Comparison of ENCODE assay signal across 19 cellular contexts in genomic region chr18:35936951-35937350, GRCh38.
DNase-seq lines count a peak whose midpoint lies in the region; ATAC-seq, FAIRE-seq and TF ChIP-seq lines count a peak whose summit lies in the region.
"Had no signal": no experiment of that assay in that cellular context is flagged by ENCODE, and none has a peak within 500 bp of the region (broad histone marks: within the 10 kb centered on the region; RNA-seq: fewer than 3 reads in every experiment).

No MANE protein-coding gene starts in this region.

- ATAC-seq in activated naive CD4-positive, alpha-beta T cell treated with anti-CD3 and anti-CD28 coated beads, Interleukin-2, amount 50 U/mL, for 72 hours, result no peak
- ATAC-seq: A549, GM12878, Right ventricle myocardium inferior had no signal

- CTCF ChIA-PET in Calu3 (lab: Charles Lee), result interaction anchor here (1.7 to 2.3 kb wide), 2 partner anchors 13 to 181 kb away, joined by 4 to 12 read pairs; no protein-coding TSS in a partner anchor

- intact Hi-C loops in Calu3 (cut with micrococcal nuclease; ENCODE audit: unreplicated experiment), result no loop called here

- no peak for TF ChIP-seq CTCF in Calu3 (IDR thresholded peaks at IDR 0.05; ENCODE audit: unreplicated experiment)
- no peak for TF ChIP-seq CTCF in VCaP (conservative IDR thresholded peaks at IDR 0.05)
- TF ChIP-seq CTCF in fibroblast of the aortic adventitia (IDR thresholded peaks at IDR 0.05; ENCODE audit: insufficient read depth, low read length), result no peak

- WGBS in small intestine, 3 donors, result 37 to 51% (median 41%) methylated on average over 1 of the region's 1 CpG

- H3K27ac Mint-ChIP-seq in Calu3 (ENCODE audit: unreplicated experiment), result peak overlapping the region; percentile 7
- H3K27ac Mint-ChIP-seq in activated naive CD4-positive, alpha-beta T cell treated with anti-CD3 and anti-CD28 coated beads, Interleukin-2, amount 50 U/mL, for 72 hours, result no peak overlapping the region
- H3K27ac Mint-ChIP-seq: CD4-positive, alpha-beta T cell had no signal

- no peaks in the 10 kb centered on the region for H3K36me3 ChIP-seq in small intestine (ENCODE audit: control insufficient read depth in 2 of 2, insufficient read depth in 2 of 2, low read length in 2 of 2)
- H3K36me3 ChIP-seq: Peyer's patch had no signal

- DNase-seq in Calu3 (no peak), fibroblast of the aortic adventitia (ENCODE audit: low read depth) (peak; percentile 22), small intestine (peak; percentile 11), D341Med (ENCODE audit: low spot score) (no peak), HTR-8/SVneo (ENCODE audit: insufficient read length, low spot score) (no peak)
- no peak for DNase-seq in stimulated activated CD4-positive, alpha-beta T cell treated with anti-CD3 and anti-CD28 coated beads, Interleukin-1b, Interleukin-23, amount 100 ng/mL, for 48 hours
- DNase-seq in activated naive CD4-positive, alpha-beta T cell treated with anti-CD3 and anti-CD28 coated beads, Interleukin-2, amount 50 U/mL, for 72 hours (ENCODE audit: low spot score in 2 of 2), result no peak
- DNase-seq: Caco-2; CD4-positive, alpha-beta T cell; EL; GM23248; NCI-H1105; NCI-H2081; Peyer's patch had no signal

- H3K27me3 ChIP-seq in small intestine (ENCODE audit: control insufficient read depth in 2 of 2, insufficient read depth in 2 of 2, low read length in 2 of 2), result no peaks in the 10 kb centered on the region
- H3K27me3 ChIP-seq: Peyer's patch had no signal

- peak overlapping the region; percentile 76 for H3K27ac ChIP-seq in VCaP
- H3K27ac ChIP-seq in small intestine (ENCODE audit: low read depth in 1 of 2, low read length in 1 of 2), result no peak overlapping the region
- H3K27ac ChIP-seq: A549, GM23248, Peyer's patch had no signal

- no peaks in the 10 kb centered on the region for H3K36me3 Mint-ChIP-seq in Calu3 (ENCODE audit: insufficient read depth, unreplicated experiment)
- no peaks in the 10 kb centered on the region for H3K36me3 Mint-ChIP-seq in activated naive CD4-positive, alpha-beta T cell treated with anti-CD3 and anti-CD28 coated beads, Interleukin-2, amount 50 U/mL, for 72 hours

- H3K4me1 ChIP-seq in small intestine (ENCODE audit: control insufficient read depth in 2 of 2, insufficient read depth in 1 of 2, low read depth in 1 of 2, low read length in 1 of 2), result no peaks in the 10 kb centered on the region
- H3K4me1 ChIP-seq: A549, Caco-2, Peyer's patch had no signal

- H3K9me3 Mint-ChIP-seq in Calu3 (ENCODE audit: low read depth, unreplicated experiment), result no peaks in the 10 kb centered on the region
- no peaks in the 10 kb centered on the region for H3K9me3 Mint-ChIP-seq in activated naive CD4-positive, alpha-beta T cell treated with anti-CD3 and anti-CD28 coated beads, Interleukin-2, amount 50 U/mL, for 72 hours
- H3K9me3 Mint-ChIP-seq: CD4-positive, alpha-beta T cell had no signal

- H3K9me3 ChIP-seq in small intestine (ENCODE audit: control insufficient read depth, low read depth), result no peaks in the 10 kb centered on the region
- H3K9me3 ChIP-seq: A549, Caco-2, Peyer's patch had no signal

- H3K4me3 Mint-ChIP-seq in Calu3 (ENCODE audit: low read depth, unreplicated experiment), result no peak overlapping the region
- H3K4me3 Mint-ChIP-seq: CD4-positive, alpha-beta T cell had no signal

- H3K4me3 ChIP-seq in fibroblast of the aortic adventitia (ENCODE audit: low read depth, low read length), result no peak overlapping the region
- H3K4me3 ChIP-seq in small intestine (ENCODE audit: low read depth in 1 of 2, low read length in 2 of 2), result no peak overlapping the region
- H3K4me3 ChIP-seq: A549, GM12878, GM23248, Peyer's patch had no signal

- peaks cover 32% of the 10 kb centered on the region for H3K4me1 Mint-ChIP-seq in Calu3 (ENCODE audit: low read depth, unreplicated experiment)

- no TSS peak for BruUV-seq in Calu3 (replicated peaks; lab: Mats Ljungman, UMichigan)

- no peak for FAIRE-seq in small intestine (lab: Jason Lieb, UNC)
- no peak for FAIRE-seq in HTR-8/SVneo (lab: Jason Lieb, UNC)
- FAIRE-seq: A549, GM12878, GM19239 had no signal

- no peaks in the 10 kb centered on the region for H3K27me3 Mint-ChIP-seq in Calu3 (ENCODE audit: unreplicated experiment)

Comparison
In these comparisons a context has a peak if more than half of its experiments do, and no peak if none do; other contexts are left out.
1. DNase-seq: peak in fibroblast of the aortic adventitia (single experiment) and small intestine (single experiment); none in Calu3 (single experiment), stimulated activated CD4-positive, alpha-beta T cell treated with anti-CD3 and anti-CD28 coated beads, Interleukin-1b, Interleukin-23, amount 100 ng/mL, for 48 hours (single experiment), D341Med (single experiment), HTR-8/SVneo (single experiment) and activated naive CD4-positive, alpha-beta T cell treated with anti-CD3 and anti-CD28 coated beads, Interleukin-2, amount 50 U/mL, for 72 hours (0 of 2).